In genomic region chr1:1232224-1232800, GRCh38 we compare ENCODE assay signal across 8 cellular contexts. TPM values are rescaled to one million over a fixed set of nuclear protein-coding genes. Genes with fewer than 3 reads are reported as not detected.
A peak's percentile ranks its signal among the peaks of the same experiment; 100 is the strongest.
DNase-seq lines count a peak whose midpoint lies in the region; ATAC-seq and TF ChIP-seq lines count a peak whose summit lies in the region.

TSS of gene B3GALT6 (plus strand) at chr1:1232237. CDS start at chr1:1232279, 42 bp downstream.

- peaks cover 8% of the 10 kb centered on the region; the same call in 1 of the 2 replicates for H3K9me3 ChIP-seq in NT2/D1 (ENCODE audit: insufficient read depth, low read length)
- H3K9me3 ChIP-seq in endodermal cell (ENCODE audit: control insufficient read depth, low read length) = no peaks in the 10 kb centered on the region

- TF ChIP-seq CTCF in endodermal cell (conservative IDR thresholded peaks at IDR 0.05) = no peak
- TF ChIP-seq CTCF in nephron progenitor cell (IDR thresholded peaks at IDR 0.05) = no peak

- peaks cover 3% of the 10 kb centered on the region for H3K4me1 ChIP-seq in NT2/D1 (ENCODE audit: insufficient read depth, insufficient read length)
- H3K4me1 ChIP-seq in endodermal cell (ENCODE audit: control insufficient read depth, insufficient read depth, low read length) = no peaks in the 10 kb centered on the region

- H3K4me3 Mint-ChIP-seq in endodermal cell = peak within 1 kb of the TSS; percentile 87
- H3K4me3 Mint-ChIP-seq in nephron progenitor cell = peak within 1 kb of the TSS; percentile 93

- H3K27ac Mint-ChIP-seq in endodermal cell (peak within 1 kb of the TSS; percentile 86), nephron progenitor cell (peak within 1 kb of the TSS; percentile 95)

- 26 to 49% methylated on average over 57 to 99 of the region's 99 CpGs for WGBS in endodermal cell (ENCODE audit: insufficient coverage in 1 of 2, insufficient read length in 1 of 2), 2 experiments

- peaks cover 8% of the 10 kb centered on the region for H3K4me1 Mint-ChIP-seq in endodermal cell
- peaks cover 46% of the 10 kb centered on the region for H3K4me1 Mint-ChIP-seq in nephron progenitor cell

- H3K4me3 ChIP-seq in NT2/D1 (ENCODE audit: insufficient read length, low read depth) = peak within 1 kb of the TSS; percentile 94
- H3K4me3 ChIP-seq in endodermal cell (ENCODE audit: low read length) = peak within 1 kb of the TSS; percentile 92

- peak within 1 kb of the TSS; percentile 47 for H3K27ac ChIP-seq in endodermal cell (ENCODE audit: low read depth, low read length)

- H3K27me3 Mint-ChIP-seq in endodermal cell (ENCODE audit: insufficient read depth) = no peaks in the 10 kb centered on the region
- peaks cover 2% of the 10 kb centered on the region for H3K27me3 Mint-ChIP-seq in nephron progenitor cell (ENCODE audit: low read depth, poor library complexity)

- H3K27me3 ChIP-seq in NT2/D1 (ENCODE audit: insufficient read depth, insufficient read length) (no peaks in the 10 kb centered on the region), endodermal cell (ENCODE audit: control insufficient read depth, insufficient read depth, low read length, poor library complexity, severe bottlenecking) (no peaks in the 10 kb centered on the region)

- peaks cover 60% of the 10 kb centered on the region for H3K36me3 ChIP-seq in NT2/D1 (ENCODE audit: insufficient read depth, insufficient read length, low read length)
- H3K36me3 ChIP-seq in endodermal cell (ENCODE audit: control insufficient read depth, insufficient read depth, low read length) = peaks cover 16% of the 10 kb centered on the region

- peak; percentile 3 for ATAC-seq in GM19395 (IDR thresholded peaks at IDR 0.05; ENCODE audit: unreplicated experiment)
- ATAC-seq in HG03139 (IDR thresholded peaks at IDR 0.05; ENCODE audit: unreplicated experiment) = no peak
- ATAC-seq in GM21367 (IDR thresholded peaks at IDR 0.05; ENCODE audit: unreplicated experiment) = no peak

- peaks cover 6% of the 10 kb centered on the region for H3K9me3 Mint-ChIP-seq in endodermal cell
- H3K9me3 Mint-ChIP-seq in nephron progenitor cell = peaks cover 4% of the 10 kb centered on the region

- DNase-seq in NT2/D1 (ENCODE audit: low read depth, low spot score) (no peak), endodermal cell (no peak), nephron progenitor cell (no peak), NCI-H1436 treated with DMSO at 0.1 percent for 48 hours (lab: John Stamatoyannopoulos, UW) (no peak), NCI-H146 treated with DMSO at 0.1 percent for 48 hours (lab: John Stamatoyannopoulos, UW; ENCODE audit: unreplicated experiment) (no peak)

- H3K36me3 Mint-ChIP-seq in endodermal cell (ENCODE audit: low read depth) (peaks cover 27% of the 10 kb centered on the region), nephron progenitor cell (ENCODE audit: low read depth) (peaks cover 27% of the 10 kb centered on the region)

- peak within 1 kb of the TSS; percentile 99 for H3K9ac ChIP-seq in NT2/D1 (ENCODE audit: insufficient read length, low read depth)
- H3K9ac ChIP-seq in endodermal cell (ENCODE audit: extremely low read depth, low read length, poor library complexity, severe bottlenecking) = peak within 1 kb of the TSS; percentile 79

RNA-seq across cellular contexts. Expression of gene B3GALT6, which starts in this region (rescaled TPM):
- total RNA-seq in endodermal cell = 10 to 100 TPM; 24.8 to 31.5 TPM
- 27.8 TPM for polyA plus RNA-seq in endodermal cell (2013, experiment 1 of 2)
- 24.0 TPM for polyA plus RNA-seq in endodermal cell (2013, experiment 2 of 2)
